ENCODE assay signal across 12 cellular contexts in genomic region chr6:169851641-169852503, GRCh38.
A peak's percentile ranks its signal among the peaks of the same experiment; 100 is the strongest.
DNase-seq lines count a peak whose midpoint lies in the region; ATAC-seq and TF ChIP-seq lines count a peak whose summit lies in the region.
"Had no signal": no experiment of that assay in that cellular context is flagged by ENCODE, and none has a peak within 500 bp of the region (broad histone marks: within the 10 kb centered on the region; RNA-seq: fewer than 3 reads in every experiment).

No MANE protein-coding gene starts in this region.

- H3K4me3 ChIP-seq in HUES6 (ENCODE audit: low read depth, low read length) (no peak overlapping the region), astrocyte of the cerebellum (ENCODE audit: low read depth, low read length) (no peak overlapping the region), hepatocyte (no peak overlapping the region), smooth muscle cell (no peak overlapping the region)
- H3K4me3 ChIP-seq: tibial nerve had no signal

- H3K9me3 ChIP-seq in HUES6 (ENCODE audit: control insufficient read depth, insufficient read depth, low read depth, low read length), result peaks cover 15% of the 10 kb centered on the region
- no peaks in the 10 kb centered on the region for H3K9me3 ChIP-seq in hepatocyte (ENCODE audit: low read depth)
- no peaks in the 10 kb centered on the region for H3K9me3 ChIP-seq in smooth muscle cell (replicated peaks; ENCODE audit: low read depth)

- H3K27ac Mint-ChIP-seq in stimulated activated naive CD8-positive, alpha-beta T cell treated with anti-CD3 and anti-CD28 coated beads, Interleukin-15, amount 100 ng/mL, for 72 hours, result peak overlapping the region in 1 of 2 donors; percentile 95

- H3K4me2 ChIP-seq in hepatocyte (no peak overlapping the region), smooth muscle cell (peak overlapping the region; percentile 22)

- H3K27me3 ChIP-seq in HUES6 (ENCODE audit: control insufficient read depth, insufficient read depth, low read length) (no peaks in the 10 kb centered on the region), hepatocyte (no peaks in the 10 kb centered on the region), smooth muscle cell (ENCODE audit: low read depth) (peaks cover 7% of the 10 kb centered on the region)
- H3K27me3 ChIP-seq: tibial nerve had no signal

- H3K4me1 Mint-ChIP-seq in stimulated activated naive CD8-positive, alpha-beta T cell treated with anti-CD3 and anti-CD28 coated beads, Interleukin-15, amount 100 ng/mL, for 72 hours, result no peaks in the 10 kb centered on the region

- H3K27ac ChIP-seq in HUES6 (ENCODE audit: low read depth, low read length), result no peak overlapping the region
- H3K27ac ChIP-seq in hepatocyte, result peak overlapping the region; percentile 16
- H3K27ac ChIP-seq in smooth muscle cell (ENCODE audit: low read depth), result peak overlapping the region; percentile 36

- no peaks in the 10 kb centered on the region for H3K9me2 ChIP-seq in hepatocyte (replicated peaks; ENCODE audit: insufficient read depth)

- H3K79me2 ChIP-seq in hepatocyte, result no peaks in the 10 kb centered on the region
- no peaks in the 10 kb centered on the region for H3K79me2 ChIP-seq in smooth muscle cell (ENCODE audit: low read depth)

- WGBS in hepatocyte (ENCODE audit: low lambda C conversion rate, missing lambda C conversion rate), result 69% methylated on average over 22 of the region's 22 CpGs
- WGBS in smooth muscle cell (ENCODE audit: low lambda C conversion rate), result 39% methylated on average over 22 of the region's 22 CpGs

- TF ChIP-seq CTCF in astrocyte of the cerebellum (IDR thresholded peaks at IDR 0.05; ENCODE audit: low read depth, low read length, missing control alignments), result no peak
- no peak for TF ChIP-seq CTCF in hepatocyte (IDR thresholded peaks at IDR 0.05; ENCODE audit: poor library complexity)
- no peak for TF ChIP-seq CTCF in smooth muscle cell (IDR thresholded peaks at IDR 0.05; ENCODE audit: borderline replicate concordance, insufficient read depth, poor library complexity, severe bottlenecking)

- no peaks in the 10 kb centered on the region for H3K36me3 ChIP-seq in HUES6 (ENCODE audit: control insufficient read depth, insufficient read depth, low read length)
- H3K36me3 ChIP-seq in hepatocyte (replicated peaks; ENCODE audit: insufficient read depth, low read depth), result no peaks in the 10 kb centered on the region
- no peaks in the 10 kb centered on the region for H3K36me3 ChIP-seq in smooth muscle cell (ENCODE audit: low read depth)
- H3K36me3 ChIP-seq: tibial nerve had no signal

- DNase-seq in astrocyte of the cerebellum (ENCODE audit: low read depth), result peak; percentile 2
- no peak for DNase-seq in hepatocyte (ENCODE audit: low spot score)
- DNase-seq in smooth muscle cell (lab: John Stamatoyannopoulos, UW; ENCODE audit: unreplicated experiment), result no peak
- DNase-seq in CD1c-positive myeloid dendritic cell (ENCODE audit: extremely low spot score), result no peak
- DNase-seq in T-helper 9 cell, result no peak
- no peak for DNase-seq in stimulated activated naive CD8-positive, alpha-beta T cell treated with anti-CD3 and anti-CD28 coated beads, Interleukin-15, amount 100 ng/mL, for 72 hours
- DNase-seq: Calu3, KBM-7, kidney glomerular epithelial cell had no signal

- H3K4me3 Mint-ChIP-seq in stimulated activated naive CD8-positive, alpha-beta T cell treated with anti-CD3 and anti-CD28 coated beads, Interleukin-15, amount 100 ng/mL, for 72 hours, result no peak overlapping the region

- H3K4me1 ChIP-seq in HUES6 (ENCODE audit: control insufficient read depth, insufficient read depth, low read length) (peaks cover 11% of the 10 kb centered on the region), hepatocyte (ENCODE audit: insufficient read depth) (no peaks in the 10 kb centered on the region), smooth muscle cell (ENCODE audit: low read depth) (no peaks in the 10 kb centered on the region)
- H3K4me1 ChIP-seq: tibial nerve had no signal

- no peak for ATAC-seq in GM19351 (IDR thresholded peaks at IDR 0.05; ENCODE audit: unreplicated experiment)
- ATAC-seq in stimulated activated naive CD8-positive, alpha-beta T cell treated with anti-CD3 and anti-CD28 coated beads, Interleukin-15, amount 100 ng/mL, for 72 hours, result no peak

- H4K20me1 ChIP-seq in hepatocyte (ENCODE audit: insufficient read depth, poor library complexity, severe bottlenecking) (no peaks in the 10 kb centered on the region), smooth muscle cell (ENCODE audit: low read depth) (no peaks in the 10 kb centered on the region)

- H2AFZ ChIP-seq in hepatocyte (no peak overlapping the region), smooth muscle cell (ENCODE audit: low read depth) (no peak overlapping the region)

- H3K27me3 Mint-ChIP-seq in stimulated activated naive CD8-positive, alpha-beta T cell treated with anti-CD3 and anti-CD28 coated beads, Interleukin-15, amount 100 ng/mL, for 72 hours, result no peaks in the 10 kb centered on the region

- H3K9ac ChIP-seq in HUES6 (ENCODE audit: low read length), result peak overlapping the region; percentile 16
- H3K9ac ChIP-seq in smooth muscle cell (ENCODE audit: low read depth), result no peak overlapping the region

- peaks cover 5 to 11% of the 10 kb centered on the region in 2 donors for H3K9me3 Mint-ChIP-seq in stimulated activated naive CD8-positive, alpha-beta T cell treated with anti-CD3 and anti-CD28 coated beads, Interleukin-15, amount 100 ng/mL, for 72 hours

- in situ Hi-C loops in astrocyte of the cerebellum (cut with HindIII; ENCODE audit: low sequenced_read_pairs), result no loop called here

- H3F3A ChIP-seq in smooth muscle cell (ENCODE audit: low read depth), result no peaks in the 10 kb centered on the region
